1 cellular context compared by ENCODE assay signal in the genomic region with DNA sequence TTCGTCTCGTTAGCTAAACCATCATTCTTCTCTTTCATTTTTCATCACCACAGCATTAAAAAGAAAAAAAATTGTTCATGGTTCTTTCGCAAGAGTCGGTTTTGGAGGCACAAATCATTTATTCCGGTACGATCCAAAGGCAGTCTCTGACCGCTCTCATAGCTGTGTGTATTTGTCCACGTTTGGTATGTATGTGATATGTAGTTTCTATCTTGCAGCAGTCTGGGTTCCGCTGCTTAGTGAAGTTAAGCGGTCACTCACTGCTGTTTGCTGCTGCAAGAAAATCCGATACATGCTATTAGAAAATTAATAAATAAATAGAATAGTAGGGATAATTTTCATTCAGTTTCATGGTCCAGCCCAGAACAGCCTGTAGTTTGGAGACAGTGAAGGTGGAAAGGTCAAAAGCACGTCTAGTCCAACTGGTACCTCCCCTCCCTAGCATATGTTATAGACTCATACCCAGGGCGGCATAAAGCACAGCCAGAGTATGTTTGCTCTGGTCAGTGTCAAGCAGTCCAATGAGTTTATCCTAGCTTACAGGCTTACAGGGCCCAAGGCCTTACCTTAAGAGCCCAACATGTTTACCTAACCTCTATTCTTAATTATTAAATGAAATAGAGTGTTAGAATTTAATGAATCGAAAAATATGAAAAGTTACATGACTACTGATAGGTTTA.
TF ChIP-seq lines count a peak whose summit lies in the region.

No MANE protein-coding gene starts in this region.

TF ChIP-seq in GM23338, 12 proteins besides CTCF, POLR2A, EP300 and RAD21 (continued from another document):
- TF ChIP-seq, protein P1, sequence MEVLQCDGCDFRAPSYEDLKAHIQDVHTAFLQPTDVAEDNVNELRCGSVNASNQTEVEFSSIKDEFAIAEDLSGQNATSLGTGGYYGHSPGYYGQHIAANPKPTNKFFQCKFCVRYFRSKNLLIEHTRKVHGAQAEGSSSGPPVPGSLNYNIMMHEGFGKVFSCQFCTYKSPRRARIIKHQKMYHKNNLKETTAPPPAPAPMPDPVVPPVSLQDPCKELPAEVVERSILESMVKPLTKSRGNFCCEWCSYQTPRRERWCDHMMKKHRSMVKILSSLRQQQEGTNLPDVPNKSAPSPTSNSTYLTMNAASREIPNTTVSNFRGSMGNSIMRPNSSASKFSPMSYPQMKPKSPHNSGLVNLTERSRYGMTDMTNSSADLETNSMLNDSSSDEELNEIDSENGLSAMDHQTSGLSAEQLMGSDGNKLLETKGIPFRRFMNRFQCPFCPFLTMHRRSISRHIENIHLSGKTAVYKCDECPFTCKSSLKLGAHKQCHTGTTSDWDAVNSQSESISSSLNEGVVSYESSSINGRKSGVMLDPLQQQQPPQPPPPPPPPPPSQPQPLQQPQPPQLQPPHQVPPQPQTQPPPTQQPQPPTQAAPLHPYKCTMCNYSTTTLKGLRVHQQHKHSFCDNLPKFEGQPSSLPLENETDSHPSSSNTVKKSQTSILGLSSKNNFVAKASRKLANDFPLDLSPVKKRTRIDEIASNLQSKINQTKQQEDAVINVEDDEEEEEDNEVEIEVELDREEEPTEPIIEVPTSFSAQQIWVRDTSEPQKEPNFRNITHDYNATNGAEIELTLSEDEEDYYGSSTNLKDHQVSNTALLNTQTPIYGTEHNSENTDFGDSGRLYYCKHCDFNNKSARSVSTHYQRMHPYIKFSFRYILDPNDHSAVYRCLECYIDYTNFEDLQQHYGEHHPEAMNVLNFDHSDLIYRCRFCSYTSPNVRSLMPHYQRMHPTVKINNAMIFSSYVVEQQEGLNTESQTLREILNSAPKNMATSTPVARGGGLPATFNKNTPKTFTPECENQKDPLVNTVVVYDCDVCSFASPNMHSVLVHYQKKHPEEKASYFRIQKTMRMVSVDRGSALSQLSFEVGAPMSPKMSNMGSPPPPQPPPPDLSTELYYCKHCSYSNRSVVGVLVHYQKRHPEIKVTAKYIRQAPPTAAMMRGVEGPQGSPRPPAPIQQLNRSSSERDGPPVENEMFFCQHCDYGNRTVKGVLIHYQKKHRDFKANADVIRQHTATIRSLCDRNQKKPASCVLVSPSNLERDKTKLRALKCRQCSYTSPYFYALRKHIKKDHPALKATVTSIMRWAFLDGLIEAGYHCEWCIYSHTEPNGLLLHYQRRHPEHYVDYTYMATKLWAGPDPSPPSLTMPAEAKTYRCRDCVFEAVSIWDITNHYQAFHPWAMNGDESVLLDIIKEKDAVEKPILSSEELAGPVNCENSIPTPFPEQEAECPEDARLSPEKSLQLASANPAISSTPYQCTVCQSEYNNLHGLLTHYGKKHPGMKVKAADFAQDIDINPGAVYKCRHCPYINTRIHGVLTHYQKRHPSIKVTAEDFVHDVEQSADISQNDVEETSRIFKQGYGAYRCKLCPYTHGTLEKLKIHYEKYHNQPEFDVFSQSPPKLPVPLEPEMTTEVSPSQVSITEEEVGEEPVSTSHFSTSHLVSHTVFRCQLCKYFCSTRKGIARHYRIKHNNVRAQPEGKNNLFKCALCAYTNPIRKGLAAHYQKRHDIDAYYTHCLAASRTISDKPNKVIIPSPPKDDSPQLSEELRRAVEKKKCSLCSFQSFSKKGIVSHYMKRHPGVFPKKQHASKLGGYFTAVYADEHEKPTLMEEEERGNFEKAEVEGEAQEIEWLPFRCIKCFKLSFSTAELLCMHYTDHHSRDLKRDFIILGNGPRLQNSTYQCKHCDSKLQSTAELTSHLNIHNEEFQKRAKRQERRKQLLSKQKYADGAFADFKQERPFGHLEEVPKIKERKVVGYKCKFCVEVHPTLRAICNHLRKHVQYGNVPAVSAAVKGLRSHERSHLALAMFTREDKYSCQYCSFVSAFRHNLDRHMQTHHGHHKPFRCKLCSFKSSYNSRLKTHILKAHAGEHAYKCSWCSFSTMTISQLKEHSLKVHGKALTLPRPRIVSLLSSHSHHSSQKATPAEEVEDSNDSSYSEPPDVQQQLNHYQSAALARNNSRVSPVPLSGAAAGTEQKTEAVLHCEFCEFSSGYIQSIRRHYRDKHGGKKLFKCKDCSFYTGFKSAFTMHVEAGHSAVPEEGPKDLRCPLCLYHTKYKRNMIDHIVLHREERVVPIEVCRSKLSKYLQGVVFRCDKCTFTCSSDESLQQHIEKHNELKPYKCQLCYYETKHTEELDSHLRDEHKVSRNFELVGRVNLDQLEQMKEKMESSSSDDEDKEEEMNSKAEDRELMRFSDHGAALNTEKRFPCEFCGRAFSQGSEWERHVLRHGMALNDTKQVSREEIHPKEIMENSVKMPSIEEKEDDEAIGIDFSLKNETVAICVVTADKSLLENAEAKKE (CRISPR knock-in tag; IDR thresholded peaks at IDR 0.05) = no peak
- no peak for TF ChIP-seq JUNB (IDR thresholded peaks at IDR 0.05; ENCODE audit: unreplicated experiment)
- TF ChIP-seq NANOG (IDR thresholded peaks at IDR 0.05; ENCODE audit: borderline replicate concordance) = no peak
- no peak for TF ChIP-seq STAT1 (IDR thresholded peaks at IDR 0.05; ENCODE audit: unreplicated experiment)
- no peak for TF ChIP-seq ZNF114 (CRISPR knock-in tag; IDR thresholded peaks at IDR 0.05)
- TF ChIP-seq, protein P2, sequence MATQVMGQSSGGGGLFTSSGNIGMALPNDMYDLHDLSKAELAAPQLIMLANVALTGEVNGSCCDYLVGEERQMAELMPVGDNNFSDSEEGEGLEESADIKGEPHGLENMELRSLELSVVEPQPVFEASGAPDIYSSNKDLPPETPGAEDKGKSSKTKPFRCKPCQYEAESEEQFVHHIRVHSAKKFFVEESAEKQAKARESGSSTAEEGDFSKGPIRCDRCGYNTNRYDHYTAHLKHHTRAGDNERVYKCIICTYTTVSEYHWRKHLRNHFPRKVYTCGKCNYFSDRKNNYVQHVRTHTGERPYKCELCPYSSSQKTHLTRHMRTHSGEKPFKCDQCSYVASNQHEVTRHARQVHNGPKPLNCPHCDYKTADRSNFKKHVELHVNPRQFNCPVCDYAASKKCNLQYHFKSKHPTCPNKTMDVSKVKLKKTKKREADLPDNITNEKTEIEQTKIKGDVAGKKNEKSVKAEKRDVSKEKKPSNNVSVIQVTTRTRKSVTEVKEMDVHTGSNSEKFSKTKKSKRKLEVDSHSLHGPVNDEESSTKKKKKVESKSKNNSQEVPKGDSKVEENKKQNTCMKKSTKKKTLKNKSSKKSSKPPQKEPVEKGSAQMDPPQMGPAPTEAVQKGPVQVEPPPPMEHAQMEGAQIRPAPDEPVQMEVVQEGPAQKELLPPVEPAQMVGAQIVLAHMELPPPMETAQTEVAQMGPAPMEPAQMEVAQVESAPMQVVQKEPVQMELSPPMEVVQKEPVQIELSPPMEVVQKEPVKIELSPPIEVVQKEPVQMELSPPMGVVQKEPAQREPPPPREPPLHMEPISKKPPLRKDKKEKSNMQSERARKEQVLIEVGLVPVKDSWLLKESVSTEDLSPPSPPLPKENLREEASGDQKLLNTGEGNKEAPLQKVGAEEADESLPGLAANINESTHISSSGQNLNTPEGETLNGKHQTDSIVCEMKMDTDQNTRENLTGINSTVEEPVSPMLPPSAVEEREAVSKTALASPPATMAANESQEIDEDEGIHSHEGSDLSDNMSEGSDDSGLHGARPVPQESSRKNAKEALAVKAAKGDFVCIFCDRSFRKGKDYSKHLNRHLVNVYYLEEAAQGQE (IDR thresholded peaks at IDR 0.05; ENCODE audit: unreplicated experiment) = no peak
- TF ChIP-seq CREB1 (CRISPR knock-in tag; IDR thresholded peaks at IDR 0.05; ENCODE audit: low read depth) = no peak
- no peak for TF ChIP-seq EZH2phosphoT487 (IDR thresholded peaks at IDR 0.05; ENCODE audit: unreplicated experiment)
- TF ChIP-seq POLR2AphosphoS5 (IDR thresholded peaks at IDR 0.05; ENCODE audit: low read depth) = no peak
